ENCODE assay signal across 23 cellular contexts in the genomic region with DNA sequence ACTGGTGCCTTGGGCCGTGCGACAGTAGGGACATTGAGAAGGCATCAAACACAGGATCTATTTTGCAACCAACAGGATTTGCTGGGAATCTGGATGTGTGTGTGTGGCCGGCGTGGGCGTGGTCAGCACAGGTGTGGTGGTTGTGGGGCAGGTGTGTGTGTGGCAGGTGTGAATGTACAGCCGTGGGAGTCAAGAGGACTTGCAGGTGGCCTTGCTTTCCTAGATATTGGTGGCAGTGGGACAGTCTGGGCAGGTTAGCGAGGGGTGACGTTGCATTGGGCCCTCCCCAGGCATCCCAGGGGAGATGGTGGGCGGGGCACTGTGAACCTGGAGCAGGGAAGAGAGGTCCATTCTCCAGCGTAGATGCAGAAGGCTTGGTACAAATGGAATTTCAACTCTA. TPM values are rescaled to one million over a fixed set of nuclear protein-coding genes. Genes with fewer than 3 reads are reported as not detected.
DNase-seq lines count a peak whose midpoint lies in the region; ATAC-seq, FAIRE-seq and TF ChIP-seq lines count a peak whose summit lies in the region.
"Had no signal": no experiment of that assay in that cellular context is flagged by ENCODE, and none has a peak within 500 bp of the region (broad histone marks: within the 10 kb centered on the region; RNA-seq: fewer than 3 reads in every experiment).

No MANE protein-coding gene starts in this region.

- no peak overlapping the region for H3K23ac ChIP-seq in H1 (ENCODE audit: insufficient read length)

- intact Hi-C loops in mucosa of descending colon (cut with DNase I, micrococcal nuclease): no loop called here

- H4K91ac ChIP-seq in H1 (replicated peaks; ENCODE audit: insufficient read length, low read length): no peak overlapping the region

- no peak overlapping the region for H3K4ac ChIP-seq in H1 (replicated peaks; ENCODE audit: insufficient read length, low read depth, low read length)

- WGBS in H1 (ENCODE audit: extremely low coverage in 1 of 2, insufficient coverage in 1 of 2, insufficient read length in 1 of 2, insufficient replicate concordance in 2 of 2, low coverage in 1 of 2, low lambda C conversion rate in 2 of 2, missing lambda C conversion rate in 1 of 2), 2 experiments: 84% methylated on average over 10 of the region's 10 CpGs; no CpG with 5 or more reads in 1 of the 2 experiments

- no peak overlapping the region for H4K8ac ChIP-seq in H1 (ENCODE audit: extremely low read depth, insufficient read depth, low read length)

- no peak overlapping the region for H4K5ac ChIP-seq in H1 (ENCODE audit: insufficient read length, low read depth, low read length)

- H2AFZ ChIP-seq in H1 (ENCODE audit: low read length): no peak overlapping the region

- H3K4me3 ChIP-seq in H1 (ENCODE audit: extremely low read depth in 1 of 4, insufficient read depth in 2 of 4, low read depth in 3 of 4, low read length in 4 of 4) (no peak overlapping the region), mucosa of descending colon (no peak overlapping the region)
- H3K4me3 ChIP-seq: K562 had no signal

- no peak overlapping the region for H2BK5ac ChIP-seq in H1 (ENCODE audit: low read depth, low read length)

- TF ChIP-seq EP300 in H1 (IDR thresholded peaks at IDR 0.05; ENCODE audit: borderline replicate concordance in 1 of 2, low read depth in 2 of 2, low read length in 2 of 2): no peak

- peaks cover 52% of the 10 kb centered on the region for H3K27me3 Mint-ChIP-seq in stimulated activated naive CD8-positive, alpha-beta T cell treated with anti-CD3 and anti-CD28 coated beads, Interleukin-15, amount 100 ng/mL, for 72 hours

- H3K18ac ChIP-seq in H1 (ENCODE audit: extremely low read depth, low read length): no peak overlapping the region

- H4K20me1 ChIP-seq in H1 (replicated peaks in 1 of 2; ENCODE audit: control insufficient read depth in 1 of 2, insufficient read depth in 2 of 2, low read length in 2 of 2): no peaks in the 10 kb centered on the region

- H2BK20ac ChIP-seq in H1 (ENCODE audit: low read length): no peak overlapping the region

- H3K79me1 ChIP-seq in H1 (ENCODE audit: low read depth, low read length): peaks cover 2% of the 10 kb centered on the region; the same call in 1 of the 2 replicates

- H3K36me3 ChIP-seq in H1 (ENCODE audit: control insufficient read depth in 2 of 4, insufficient read depth in 4 of 4, low read length in 3 of 4): no peaks in the 10 kb centered on the region
- no peaks in the 10 kb centered on the region for H3K36me3 ChIP-seq in mucosa of descending colon (ENCODE audit: low read depth)

- H3K4me2 ChIP-seq in H1 (ENCODE audit: insufficient read depth in 1 of 2, low read depth in 2 of 2, low read length in 2 of 2): no peak overlapping the region

- no peak overlapping the region for H3K14ac ChIP-seq in H1 (ENCODE audit: insufficient read length)

- no peak for FAIRE-seq in H1 (lab: Jason Lieb, UNC)
- FAIRE-seq: GM12891, K562 had no signal

- H3K27ac Mint-ChIP-seq in stimulated activated naive CD8-positive, alpha-beta T cell treated with anti-CD3 and anti-CD28 coated beads, Interleukin-15, amount 100 ng/mL, for 72 hours: no peak overlapping the region
- H3K27ac Mint-ChIP-seq: HFFc6 had no signal

- no peak overlapping the region for H2BK120ac ChIP-seq in H1 (replicated peaks; ENCODE audit: low read depth, low read length)

- H2BK15ac ChIP-seq in H1 (ENCODE audit: low read length): 0 out of 2 replicates have a peak overlapping the region, but pooled peaks have one; percentile 46

- no peak overlapping the region for H3K4me3 Mint-ChIP-seq in stimulated activated naive CD8-positive, alpha-beta T cell treated with anti-CD3 and anti-CD28 coated beads, Interleukin-15, amount 100 ng/mL, for 72 hours
- H3K4me3 Mint-ChIP-seq: HFFc6 had no signal

- H3K23me2 ChIP-seq in H1 (ENCODE audit: low read depth, low read length): peaks cover 2% of the 10 kb centered on the region; the same call in 1 of the 2 replicates

- H3K79me2 ChIP-seq in H1 (ENCODE audit: control insufficient read depth in 1 of 2, insufficient read depth in 2 of 2, low read length in 2 of 2): no peaks in the 10 kb centered on the region

- H3K9me3 ChIP-seq in H1 (ENCODE audit: insufficient read depth in 2 of 2, low read depth in 1 of 2, low read length in 1 of 2) (no peaks in the 10 kb centered on the region), mucosa of descending colon (no peaks in the 10 kb centered on the region)

- ATAC-seq in mucosa of descending colon (peak; percentile 12), HG02970 (IDR thresholded peaks at IDR 0.05; ENCODE audit: low FRiP score, unreplicated experiment) (no peak)
- ATAC-seq in stimulated activated naive CD8-positive, alpha-beta T cell treated with anti-CD3 and anti-CD28 coated beads, Interleukin-15, amount 100 ng/mL, for 72 hours: no peak
- ATAC-seq: K562, Panc1 had no signal

- H3K56ac ChIP-seq in H1 (replicated peaks; ENCODE audit: insufficient read length, low read depth, low read length): no peak overlapping the region

- POLR2A ChIA-PET in H1 (lab: Charles Lee; ENCODE audit: partially characterized antibody): no interaction called here

- H3K9ac ChIP-seq in H1 (replicated peaks in 1 of 4; ENCODE audit: extremely low read depth in 1 of 4, low read depth in 3 of 4, low read length in 3 of 4): no peak overlapping the region

- peak; percentile 47 for DNase-seq in NCI-H146 (lab: John Stamatoyannopoulos, UW)
- DNase-seq in NCI-H146 treated with DMSO at 0.1 percent for 48 hours (lab: John Stamatoyannopoulos, UW; ENCODE audit: unreplicated experiment): no peak
- DNase-seq in COLO668 (lab: John Stamatoyannopoulos, UW; ENCODE audit: unreplicated experiment): peak; percentile 79
- DNase-seq in H1 (ENCODE audit: low read depth in 1 of 2, low spot score in 2 of 2): no peak
- no peak for DNase-seq in mucosa of descending colon
- no peak for DNase-seq in stimulated activated naive CD8-positive, alpha-beta T cell treated with anti-CD3 and anti-CD28 coated beads, Interleukin-15, amount 100 ng/mL, for 72 hours
- no peak for DNase-seq in GDM1 (lab: John Stamatoyannopoulos, UW)
- DNase-seq: 8988T, COR-L47, DMS79, GOT3, HFFc6, NCI-H1436 treated with DMSO at 0.1 percent for 48 hours, NCI-H345, NCI-H774, SHP77 had no signal

- peaks cover 0 to 5% (median 2%) of the 10 kb centered on the region in 4 experiments; a peak in 4 of 7 replicates for H3K4me1 ChIP-seq in H1 (replicated peaks in 1 of 4; ENCODE audit: control insufficient read depth in 3 of 4, insufficient read depth in 4 of 4, low read length in 3 of 4)
- peaks cover 6% of the 10 kb centered on the region for H3K4me1 ChIP-seq in mucosa of descending colon (ENCODE audit: low read depth)

- no peak for TF ChIP-seq RAD21 in H1 (IDR thresholded peaks at IDR 0.05 in 1 of 2, conservative IDR thresholded peaks at IDR 0.05 in 1 of 2; ENCODE audit: low read depth in 2 of 2, low read length in 2 of 2)

- TF ChIP-seq CTCF in H1 (IDR thresholded peaks at IDR 0.05; ENCODE audit: control extremely low read depth in 1 of 3, insufficient read depth in 1 of 3, low read depth in 1 of 3, low read length in 3 of 3) (no peak), mucosa of descending colon (IDR thresholded peaks at IDR 0.05) (no peak)

- TF ChIP-seq POLR2A in H1 (IDR thresholded peaks at IDR 0.05; ENCODE audit: control extremely low read depth in 1 of 2, low read depth in 2 of 2, low read length in 2 of 2): no peak

- peaks cover 10 to 41% (median 31%) of the 10 kb centered on the region in 4 experiments for H3K27me3 ChIP-seq in H1 (replicated peaks in 1 of 4; ENCODE audit: control insufficient read depth in 3 of 4, extremely low read depth in 1 of 4, insufficient read depth in 3 of 4, low read length in 3 of 4)

- no peak overlapping the region for H3K27ac ChIP-seq in H1 (ENCODE audit: low read depth, low read length)
- H3K27ac ChIP-seq: C4-2B, HL-60 had no signal

- CTCF ChIA-PET in H1 (lab: Charles Lee; ENCODE audit: partially characterized antibody): interaction anchor here (1.4 to 1.9 kb wide), 2 partner anchors 18 to 87 kb away, joined by 4 to 7 read pairs; no protein-coding TSS in a partner anchor

- no peaks in the 10 kb centered on the region for H3K9me3 Mint-ChIP-seq in stimulated activated naive CD8-positive, alpha-beta T cell treated with anti-CD3 and anti-CD28 coated beads, Interleukin-15, amount 100 ng/mL, for 72 hours
- H3K9me3 Mint-ChIP-seq: HFFc6 had no signal

- 0 out of 2 replicates have a peak overlapping the region, but pooled peaks have one; percentile 39 for H2AK5ac ChIP-seq in H1 (ENCODE audit: low read depth, low read length)

- no peak overlapping the region for H2BK12ac ChIP-seq in H1 (ENCODE audit: low read depth, low read length)

- H3K4me1 Mint-ChIP-seq in stimulated activated naive CD8-positive, alpha-beta T cell treated with anti-CD3 and anti-CD28 coated beads, Interleukin-15, amount 100 ng/mL, for 72 hours: peaks cover 12% of the 10 kb centered on the region

RNA-seq across cellular contexts. Expression of gene LIMS2, which starts 3.2 kb away (rescaled TPM):
- 4.8 and 4.9 TPM in 2 replicates for total RNA-seq in H1 (2021; fragmentation: NEBNext Ultra II Directional; extraction: Animal tissue kit (Norgen Biotek cat#: 25700))
- 3.3 and 5.1 TPM in 2 replicates for polyA plus RNA-seq in H1 (2011; rRNA removed)
- 2.4 TPM for polyA plus RNA-seq in H1 (2011; cell fraction: cytosol; rRNA removed)
- 5.6 TPM for polyA plus RNA-seq in H1 (2011; cell fraction: nucleus; rRNA removed)
- polyA plus RNA-seq in H1 (2012, experiment 1 of 2): 2.7 to 3.7 TPM (median 3.6 TPM) in 4 replicates
- polyA plus RNA-seq in H1 (2012, experiment 2 of 2): 5.1 TPM
- 3.6 TPM for polyA plus RNA-seq in H1 (2013, experiment 1 of 2)
- polyA plus RNA-seq in H1 (2013, experiment 2 of 2): 3.8 TPM
- 0.90 and 1.2 TPM in 2 replicates for polyA minus RNA-seq in H1 (2011; rRNA and poly(A)+ RNA removed)
- polyA minus RNA-seq in H1 (2011; cell fraction: cytosol; rRNA and poly(A)+ RNA removed): 1.5 TPM
- polyA minus RNA-seq in H1 (2011; cell fraction: nucleus; rRNA and poly(A)+ RNA removed): 2.3 TPM
- 100 to 1,000 TPM in 1 of 3 donors, 10 to 100 TPM in 2; 12.5 to 478 (median 29.9) TPM for total RNA-seq in mucosa of descending colon

RNA-seq across cellular contexts. Expression of gene SFT2D3, which starts 22.8 kb away (rescaled TPM):
- total RNA-seq in H1 (2021; fragmentation: NEBNext Ultra II Directional; extraction: Animal tissue kit (Norgen Biotek cat#: 25700)): 7.1 and 7.3 TPM in 2 replicates
- 7.3 and 10.3 TPM in 2 replicates for polyA plus RNA-seq in H1 (2011; rRNA removed)
- 11.5 TPM for polyA plus RNA-seq in H1 (2011; cell fraction: cytosol; rRNA removed)
- 5.6 TPM for polyA plus RNA-seq in H1 (2011; cell fraction: nucleus; rRNA removed)
- not detected in 4 replicates for polyA plus RNA-seq in H1 (2012, experiment 1 of 2)
- 5.5 TPM for polyA plus RNA-seq in H1 (2012, experiment 2 of 2)
- 11.1 TPM for polyA plus RNA-seq in H1 (2013, experiment 1 of 2)
- polyA plus RNA-seq in H1 (2013, experiment 2 of 2): 10.8 TPM
- polyA minus RNA-seq in H1 (2011; rRNA and poly(A)+ RNA removed): 5.5 and 5.6 TPM in 2 replicates
- 5.8 TPM for polyA minus RNA-seq in H1 (2011; cell fraction: cytosol; rRNA and poly(A)+ RNA removed)
- 9.4 TPM for polyA minus RNA-seq in H1 (2011; cell fraction: nucleus; rRNA and poly(A)+ RNA removed)
- total RNA-seq in mucosa of descending colon: 1 to 10 TPM; 5.1 to 8.8 (median 8.1) TPM

RNA-seq across cellular contexts. Expression of gene GPR17, which starts 32.6 kb away (rescaled TPM):
- total RNA-seq in H1 (2021; fragmentation: NEBNext Ultra II Directional; extraction: Animal tissue kit (Norgen Biotek cat#: 25700)): not detected in 2 replicates
- 0.03 TPM in 2 replicates for polyA plus RNA-seq in H1 (2011; rRNA removed)
- polyA plus RNA-seq in H1 (2011; cell fraction: cytosol; rRNA removed): not detected
- polyA plus RNA-seq in H1 (2011; cell fraction: nucleus; rRNA removed): 0.13 TPM
- polyA plus RNA-seq in H1 (2012, experiment 1 of 2): 0.14 to 0.90 TPM (median 0.59 TPM) in 3 of 4 replicates, not detected in the other
- 0.09 TPM for polyA plus RNA-seq in H1 (2012, experiment 2 of 2)
- polyA plus RNA-seq in H1 (2013, experiment 1 of 2): not detected
- not detected for polyA plus RNA-seq in H1 (2013, experiment 2 of 2)
- polyA minus RNA-seq in H1 (2011; rRNA and poly(A)+ RNA removed): not detected in 2 replicates
- not detected for polyA minus RNA-seq in H1 (2011; cell fraction: cytosol; rRNA and poly(A)+ RNA removed)
- not detected for polyA minus RNA-seq in H1 (2011; cell fraction: nucleus; rRNA and poly(A)+ RNA removed)
- total RNA-seq in mucosa of descending colon: under 1 TPM in 1 of 3 donors, not detected in 2; 0.51 TPM
- total RNA-seq: G401, HFFc6, K562 had no signal
- polyA plus RNA-seq: K562 had no signal

Comparison
In these comparisons a context has a peak if more than half of its experiments do, and no peak if none do; other contexts are left out.
1. DNase-seq: peak in NCI-H146 (single experiment) and COLO668 (single experiment); none in NCI-H146 treated with DMSO at 0.1 percent for 48 hours (single experiment), H1 (0 of 2), mucosa of descending colon (0 of 3), stimulated activated naive CD8-positive, alpha-beta T cell treated with anti-CD3 and anti-CD28 coated beads, Interleukin-15, amount 100 ng/mL, for 72 hours (0 of 2) and GDM1 (single experiment).